ENCODE assay signal across 29 cellular contexts in genomic region chr6:70551566-70551965, GRCh38. TPM values are rescaled to one million over a fixed set of nuclear protein-coding genes. Genes with fewer than 3 reads are reported as not detected.
DNase-seq lines count a peak whose midpoint lies in the region; ATAC-seq, FAIRE-seq and TF ChIP-seq lines count a peak whose summit lies in the region.
"Had no signal": no experiment of that assay in that cellular context is flagged by ENCODE, and none has a peak within 500 bp of the region (broad histone marks: within the 10 kb centered on the region; RNA-seq: fewer than 3 reads in every experiment).

No MANE protein-coding gene starts in this region.

- no TSS peak for BruUV-seq in HepG2 (replicated peaks; lab: Mats Ljungman, UMichigan)

- H3K4me1 ChIP-seq in DND-41 (ENCODE audit: insufficient read depth, low read length): no peaks in the 10 kb centered on the region
- no peaks in the 10 kb centered on the region for H3K4me1 ChIP-seq in endodermal cell (ENCODE audit: control insufficient read depth, insufficient read depth, low read length)
- H3K4me1 ChIP-seq in HepG2 (ENCODE audit: insufficient read depth, low read length): no peaks in the 10 kb centered on the region
- H3K4me1 ChIP-seq: pancreas, testis had no signal

- FAIRE-seq in HepG2 (lab: Jason Lieb, UNC): no peak
- FAIRE-seq: astrocyte, pancreas had no signal

- CTCF ChIA-PET in HepG2 (lab: Yijun Ruan, JAX; ENCODE audit: low intra/inter-chr PET ratio, low total read pairs): interaction anchor here (0.6 kb wide), 1 partner anchor 134 kb away, joined by 3 read pairs; no protein-coding TSS in a partner anchor

- H3K36me3 Mint-ChIP-seq in endodermal cell (ENCODE audit: low read depth) (peaks cover 5% of the 10 kb centered on the region), immature natural killer cell (peaks cover 0 to 5% (median 0%) of the 10 kb centered on the region in 3 donors)

- no peak overlapping the region for H3K9ac ChIP-seq in DND-41 (ENCODE audit: low read depth, low read length)
- no peak overlapping the region for H3K9ac ChIP-seq in endodermal cell (ENCODE audit: extremely low read depth, low read length, poor library complexity, severe bottlenecking)
- no peak overlapping the region for H3K9ac ChIP-seq in HepG2 (ENCODE audit: insufficient read depth, low read depth, low read length)

- in situ Hi-C loops in HepG2 (cut with HindIII; ENCODE audit: extremely low pct_ligation_motif_present, low pct_unique_long_range_greater_than_20kb): no loop called here

- no peaks in the 10 kb centered on the region for H3K36me3 ChIP-seq in DND-41 (ENCODE audit: insufficient read depth, low read length)
- H3K36me3 ChIP-seq in endodermal cell (ENCODE audit: control insufficient read depth, insufficient read depth, low read length): no peaks in the 10 kb centered on the region
- H3K36me3 ChIP-seq in HepG2 (replicated peaks in 1 of 2; ENCODE audit: control insufficient read depth in 1 of 2, insufficient read depth in 2 of 2, low read length in 2 of 2): no peaks in the 10 kb centered on the region
- H3K36me3 ChIP-seq: pancreas had no signal

- H4K20me1 ChIP-seq in DND-41 (ENCODE audit: insufficient read depth, low read length) (no peaks in the 10 kb centered on the region), HepG2 (ENCODE audit: insufficient read depth, low read length) (no peaks in the 10 kb centered on the region)

- H3K27ac ChIP-seq in DND-41 (ENCODE audit: low read length) (no peak overlapping the region), endodermal cell (ENCODE audit: low read depth, low read length) (no peak overlapping the region), HepG2 (ENCODE audit: extremely low read length, insufficient read depth, low read length) (no peak overlapping the region)
- H3K27ac ChIP-seq: pancreas, testis had no signal

- peak; percentile 16 for TF ChIP-seq CTCF in DND-41 (IDR thresholded peaks at IDR 0.05; ENCODE audit: borderline replicate concordance, extremely low read depth, low read length, poor library complexity, severe bottlenecking)
- TF ChIP-seq CTCF in LNCAP (IDR thresholded peaks at IDR 0.05): peak; percentile 34; the same call in 1 of the 2 replicates
- peak; percentile 44 for TF ChIP-seq CTCF in endodermal cell (conservative IDR thresholded peaks at IDR 0.05)
- peak; percentile 29; the same call in 1 of the 2 replicates for TF ChIP-seq CTCF in HepG2 (CRISPR knock-in tag; IDR thresholded peaks at IDR 0.05)

- WGBS in endodermal cell (ENCODE audit: insufficient coverage in 1 of 2, insufficient read length in 1 of 2), 2 experiments: 80 to 89% methylated on average over 1 of the region's 1 CpG
- WGBS in HepG2 (ENCODE audit: low lambda C conversion rate): 90% methylated on average over 1 of the region's 1 CpG

- H3K4me1 Mint-ChIP-seq in endodermal cell: no peaks in the 10 kb centered on the region
- no peaks in the 10 kb centered on the region for H3K4me1 Mint-ChIP-seq in immature natural killer cell

- DNase-seq in DND-41: no peak
- no peak for DNase-seq in endodermal cell
- no peak for DNase-seq in HepG2 (ENCODE audit: low spot score)
- DNase-seq in immature natural killer cell: no peak
- no peak for DNase-seq in COR-L47 (lab: John Stamatoyannopoulos, UW)
- DNase-seq in KG1 (lab: John Stamatoyannopoulos, UW): no peak
- DNase-seq in NCI-H82 treated with DMSO at 0.1 percent for 48 hours (lab: John Stamatoyannopoulos, UW; ENCODE audit: unreplicated experiment): no peak
- DNase-seq: activated CD4-positive, alpha-beta T cell treated with anti-CD3 and anti-CD28 coated beads, Interleukin-2, amount 50 U/mL, for 1 hour; activated gamma-delta T cell treated with Interleukin-2 at 50 U/mL for 16 hours; activated T-cell treated with anti-CD3 and anti-CD28 coated beads, Interleukin-2, amount 50 U/mL, for 48 hours; C1 segment of cervical spinal cord; caudate nucleus; effector memory CD8-positive, alpha-beta T cell; GF-D8; mesenchymal stem cell; MM.1S; NCI-H1105 treated with DMSO at 0.1 percent for 48 hours; NCI-H2029; NCI-H526; pancreas; SIG-M5; stimulated activated CD8-positive, alpha-beta memory T cell treated with anti-CD3 and anti-CD28 coated beads, Interleukin-4, amount 100 ng/mL, for 48 hours; testis had no signal

- H3K4me3 ChIP-seq in DND-41 (ENCODE audit: low read depth in 1 of 2, low read length in 2 of 2) (no peak overlapping the region), endodermal cell (ENCODE audit: low read length) (no peak overlapping the region), HepG2 (replicated peaks in 1 of 3; ENCODE audit: insufficient read depth in 1 of 3, low read depth in 2 of 3, low read length in 3 of 3) (no peak overlapping the region)
- H3K4me3 ChIP-seq: pancreas, testis had no signal

- TF ChIP-seq EP300 in HepG2 (IDR thresholded peaks at IDR 0.05; ENCODE audit: low read depth in 2 of 2, low read length in 2 of 2) (no peak), HepG2 (CRISPR knock-in tag; IDR thresholded peaks at IDR 0.05; ENCODE audit: borderline replicate concordance) (no peak)

- POLR2A ChIA-PET in HepG2 (lab: Yijun Ruan, JAX): interaction anchor here (1.0 kb wide), 1 partner anchor 138 kb away, joined by 3 read pairs; the partner anchor contains the start of gene FAM135A

- H3K9me3 ChIP-seq in DND-41 (ENCODE audit: insufficient read depth, low read length, severe bottlenecking): no peaks in the 10 kb centered on the region
- H3K9me3 ChIP-seq in endodermal cell (ENCODE audit: control insufficient read depth, low read length): no peaks in the 10 kb centered on the region
- H3K9me3 ChIP-seq in HepG2 (ENCODE audit: low read length): no peaks in the 10 kb centered on the region
- H3K9me3 ChIP-seq: pancreas, testis had no signal

- ATAC-seq in DND-41 (ENCODE audit: insufficient read depth, low read depth): no peak
- ATAC-seq in HepG2: peak; percentile 68
- ATAC-seq: effector memory CD8-positive, alpha-beta T cell; Panc1; pancreas had no signal

- intact Hi-C loops in HepG2 (cut with micrococcal nuclease; ENCODE audit: unreplicated experiment): no loop called here

- H3K27me3 ChIP-seq in DND-41 (ENCODE audit: insufficient read depth, low read length, poor library complexity): no peaks in the 10 kb centered on the region
- H3K27me3 ChIP-seq in endodermal cell (ENCODE audit: control insufficient read depth, insufficient read depth, low read length, poor library complexity, severe bottlenecking): no peaks in the 10 kb centered on the region
- H3K27me3 ChIP-seq in HepG2 (ENCODE audit: control insufficient read depth in 1 of 2, insufficient read depth in 2 of 2, low read length in 2 of 2): no peaks in the 10 kb centered on the region
- H3K27me3 ChIP-seq: pancreas, testis had no signal

- H3K9me3 Mint-ChIP-seq in endodermal cell (no peaks in the 10 kb centered on the region), immature natural killer cell (no peaks in the 10 kb centered on the region)
- H3K9me3 Mint-ChIP-seq: effector memory CD8-positive, alpha-beta T cell; neural crest cell; stimulated activated naive CD8-positive, alpha-beta T cell treated with anti-CD3 and anti-CD28 coated beads, Interleukin-15, Interleukin-2, amounts not matched to agents 100 ng/mL and 50 ng/mL, for 24 hours; T-helper 2 cell treated with Interferon-gamma antibody and Interleukin-4, amounts not matched to agents 5 μg/mL and 100 μg/mL, for 36 hours had no signal

- H3K27me3 Mint-ChIP-seq in endodermal cell (ENCODE audit: insufficient read depth) (no peaks in the 10 kb centered on the region), immature natural killer cell (ENCODE audit: low read depth in 3 of 3) (peaks cover 0 to 4% (median 2%) of the 10 kb centered on the region in 3 donors)
- H3K27me3 Mint-ChIP-seq: effector memory CD8-positive, alpha-beta T cell; stimulated activated naive CD8-positive, alpha-beta T cell treated with anti-CD3 and anti-CD28 coated beads, Interleukin-15, Interleukin-2, amounts not matched to agents 100 ng/mL and 50 ng/mL, for 24 hours had no signal

- H3K27ac Mint-ChIP-seq in endodermal cell (no peak overlapping the region), immature natural killer cell (no peak overlapping the region)
- H3K27ac Mint-ChIP-seq: effector memory CD8-positive, alpha-beta T cell; stimulated activated naive CD8-positive, alpha-beta T cell treated with anti-CD3 and anti-CD28 coated beads, Interleukin-15, Interleukin-2, amounts not matched to agents 100 ng/mL and 50 ng/mL, for 24 hours; T-helper 2 cell treated with Interferon-gamma antibody and Interleukin-4, amounts not matched to agents 5 μg/mL and 100 μg/mL, for 36 hours had no signal

- no peak overlapping the region for H3K4me2 ChIP-seq in DND-41 (ENCODE audit: insufficient read depth, low read length)
- no peak overlapping the region for H3K4me2 ChIP-seq in HepG2 (ENCODE audit: low read depth, low read length)

- no peaks in the 10 kb centered on the region for H3K79me2 ChIP-seq in DND-41 (ENCODE audit: insufficient read depth, low read length)
- H3K79me2 ChIP-seq in HepG2 (ENCODE audit: insufficient read depth, low read length): no peaks in the 10 kb centered on the region

- H3K4me3 Mint-ChIP-seq in endodermal cell: no peak overlapping the region
- H3K4me3 Mint-ChIP-seq in immature natural killer cell: no peak overlapping the region
- H3K4me3 Mint-ChIP-seq: effector memory CD8-positive, alpha-beta T cell; neural crest cell; stimulated activated naive CD8-positive, alpha-beta T cell treated with anti-CD3 and anti-CD28 coated beads, Interleukin-15, Interleukin-2, amounts not matched to agents 100 ng/mL and 50 ng/mL, for 24 hours; T-helper 2 cell treated with Interferon-gamma antibody and Interleukin-4, amounts not matched to agents 5 μg/mL and 100 μg/mL, for 36 hours had no signal

- H2AFZ ChIP-seq in DND-41 (ENCODE audit: low read depth, low read length) (no peak overlapping the region), HepG2 (ENCODE audit: low read length) (no peak overlapping the region)

- TF ChIP-seq RAD21 in HepG2 (CRISPR knock-in tag; IDR thresholded peaks at IDR 0.05): no peak

- TF ChIP-seq POLR2A in HepG2 (IDR thresholded peaks at IDR 0.05; ENCODE audit: insufficient read depth in 1 of 2, low read depth in 2 of 2, low read length in 2 of 2): no peak

RNA-seq across cellular contexts. Expression of gene SDHAF4, which starts 15.2 kb away (rescaled TPM):
- total RNA-seq in endodermal cell (10 to 100 TPM; 23.5 to 47.4 TPM), HepG2 (2016; rRNA removed; fragmentation: Illumina TruSeq; extraction: Trizol) (7.1 and 7.5 TPM in 2 replicates)
- polyA plus RNA-seq in endodermal cell (2013, experiment 1 of 2): 29.4 TPM
- polyA plus RNA-seq in endodermal cell (2013, experiment 2 of 2): 30.1 TPM
- 3.3 and 3.6 TPM in 2 replicates for total RNA-seq in HepG2 (2016; cell fraction: cytosol; rRNA removed; fragmentation: Illumina TruSeq; extraction: Trizol; ENCODE audit: low read depth)
- 6.9 and 7.8 TPM in 2 replicates for total RNA-seq in HepG2 (2016; cell fraction: insoluble cytoplasmic fraction; rRNA removed; fragmentation: Illumina TruSeq; extraction: Trizol)
- 6.3 and 6.6 TPM in 2 replicates for total RNA-seq in HepG2 (2016; cell fraction: membrane; rRNA removed; fragmentation: Illumina TruSeq; extraction: Trizol)
- 6.1 and 6.3 TPM in 2 replicates for total RNA-seq in HepG2 (2016; cell fraction: nucleus; rRNA removed; fragmentation: Illumina TruSeq; extraction: Trizol)
- polyA plus RNA-seq in HepG2 (2011; rRNA removed) (9.5 and 10.8 TPM in 2 replicates), immature natural killer cell (1 to 10 TPM in 2 of 3 donors, under 1 TPM in 1; 0.92 to 7.6 (median 6.6) TPM)
- polyA plus RNA-seq in HepG2 (2011; cell fraction: cytosol; rRNA removed): 5.0 and 5.6 TPM in 2 replicates
- 3.1 and 3.5 TPM in 2 replicates for polyA plus RNA-seq in HepG2 (2011; cell fraction: nucleus; rRNA removed)
- polyA plus RNA-seq in HepG2 (2012): 8.4 and 14.7 TPM in 2 replicates
- polyA plus RNA-seq in HepG2 (2016; cell fraction: cytosol; fragmentation: Illumina TruSeq; extraction: Trizol; ENCODE audit: low read depth): 1.7 and 3.2 TPM in 2 replicates
- 7.0 and 8.4 TPM in 2 replicates for polyA plus RNA-seq in HepG2 (2016; cell fraction: insoluble cytoplasmic fraction; fragmentation: Illumina TruSeq; extraction: Trizol; ENCODE audit: low read depth)
- polyA plus RNA-seq in HepG2 (2016; cell fraction: membrane; fragmentation: Illumina TruSeq; extraction: Trizol; ENCODE audit: low read depth): 4.1 TPM in 2 replicates
- polyA plus RNA-seq in HepG2 (2016; cell fraction: nucleus; fragmentation: Illumina TruSeq; extraction: Trizol; ENCODE audit: insufficient read depth, low read depth): 6.6 and 9.4 TPM in 2 replicates
- 1.0 and 1.9 TPM in 2 replicates for polyA minus RNA-seq in HepG2 (2011; rRNA and poly(A)+ RNA removed; ENCODE audit: low replicate concordance)
- 4.4 and 4.7 TPM in 2 replicates for polyA minus RNA-seq in HepG2 (2011; cell fraction: cytosol; rRNA and poly(A)+ RNA removed)
- 7.7 and 19.6 TPM in 2 replicates for polyA minus RNA-seq in HepG2 (2011; cell fraction: nucleus; rRNA and poly(A)+ RNA removed)
